Comparison of ENCODE assay signal across 20 cellular contexts in genomic region chr11:113394919-113395318, GRCh38. TPM values are rescaled to one million over a fixed set of nuclear protein-coding genes. Genes with fewer than 3 reads are reported as not detected.
A peak's percentile ranks its signal among the peaks of the same experiment; 100 is the strongest.
DNase-seq lines count a peak whose midpoint lies in the region; ATAC-seq and TF ChIP-seq lines count a peak whose summit lies in the region.
"Had no signal": no experiment of that assay in that cellular context is flagged by ENCODE, and none has a peak within 500 bp of the region (broad histone marks: within the 10 kb centered on the region; RNA-seq: fewer than 3 reads in every experiment).

No MANE protein-coding gene starts in this region.

- peak; percentile 46 for DNase-seq in natural killer cell treated with Interleukin-12 subunit alpha and Interleukin-12 subunit beta and Interleukin-15 and Interleukin-18, amount 100 ng/mL, for 72 hours (ENCODE audit: low spot score)
- DNase-seq in natural killer cell (no peak), coronary artery (ENCODE audit: low spot score) (peak; percentile 65), neuronal stem cell (ENCODE audit: low spot score) (no peak), spleen (peak; percentile 62), cortex of kidney (lab: John Stamatoyannopoulos, UW) (no peak), upper lobe of right lung (no peak)
- DNase-seq: AML-193; Caco-2; Calu3; CD4-positive, alpha-beta T cell; CD8-positive, alpha-beta T cell; DMS79 treated with DMSO at 0.1 percent for 48 hours had no signal

- H3K27ac Mint-ChIP-seq in natural killer cell treated with Interleukin-12 subunit alpha and Interleukin-12 subunit beta and Interleukin-15 and Interleukin-18, amount 100 ng/mL, for 72 hours: no peak overlapping the region
- H3K27ac Mint-ChIP-seq in natural killer cell: no peak overlapping the region
- H3K27ac Mint-ChIP-seq: B cell; CD4-positive, alpha-beta T cell; CD8-positive, alpha-beta T cell had no signal

- H2BK15ac ChIP-seq in neuronal stem cell (ENCODE audit: low read length): no peak overlapping the region

- H3K4me3 ChIP-seq in coronary artery (no peak overlapping the region), neuronal stem cell (ENCODE audit: low read length in 2 of 2) (peak overlapping the region in 1 of 2 donors; percentile 42), spleen (no peak overlapping the region), upper lobe of right lung (no peak overlapping the region)
- H3K4me3 ChIP-seq: A549 had no signal

- no peak overlapping the region for H4K8ac ChIP-seq in neuronal stem cell (ENCODE audit: low read depth, low read length)

- no peak overlapping the region for H2AFZ ChIP-seq in neuronal stem cell (ENCODE audit: low read length)

- H3K4me2 ChIP-seq in neuronal stem cell (ENCODE audit: insufficient read depth, low read length, poor library complexity, severe bottlenecking): no peak overlapping the region
- H3K4me2 ChIP-seq: A549 had no signal

- TF ChIP-seq POLR2A in spleen (IDR thresholded peaks at IDR 0.05): no peak

- H4K91ac ChIP-seq in neuronal stem cell (ENCODE audit: low read depth, low read length, poor library complexity): no peak overlapping the region

- no peaks in the 10 kb centered on the region for H3K9me3 Mint-ChIP-seq in natural killer cell treated with Interleukin-12 subunit alpha and Interleukin-12 subunit beta and Interleukin-15 and Interleukin-18, amount 100 ng/mL, for 72 hours
- H3K9me3 Mint-ChIP-seq in natural killer cell: no peaks in the 10 kb centered on the region
- H3K9me3 Mint-ChIP-seq: CD4-positive, alpha-beta T cell; CD8-positive, alpha-beta T cell had no signal

- H3K9me3 ChIP-seq in neuronal stem cell (replicated peaks in 1 of 2; ENCODE audit: control insufficient read depth in 2 of 2, insufficient read depth in 1 of 2, low read depth in 1 of 2, low read length in 2 of 2) (no peaks in the 10 kb centered on the region), spleen (no peaks in the 10 kb centered on the region), upper lobe of right lung (no peaks in the 10 kb centered on the region)
- H3K9me3 ChIP-seq: A549, Caco-2 had no signal

- H3K4me1 Mint-ChIP-seq in natural killer cell treated with Interleukin-12 subunit alpha and Interleukin-12 subunit beta and Interleukin-15 and Interleukin-18, amount 100 ng/mL, for 72 hours (ENCODE audit: low read depth in 2 of 2): no peaks in the 10 kb centered on the region
- no peaks in the 10 kb centered on the region for H3K4me1 Mint-ChIP-seq in natural killer cell
- H3K4me1 Mint-ChIP-seq: B cell had no signal

- H3K27me3 ChIP-seq in neuronal stem cell (ENCODE audit: control insufficient read depth in 3 of 3, insufficient read depth in 3 of 3, low read depth in 1 of 3, low read length in 3 of 3): peaks cover 0 to 26% (median 0%) of the 10 kb centered on the region in 3 experiments
- peaks cover 0 to 6% (median 0%) of the 10 kb centered on the region in 7 donors for H3K27me3 ChIP-seq in spleen (replicated peaks in 1 of 7)
- peaks cover 8% of the 10 kb centered on the region for H3K27me3 ChIP-seq in upper lobe of right lung

- no peaks in the 10 kb centered on the region for H3K36me3 ChIP-seq in neuronal stem cell (replicated peaks in 1 of 2; ENCODE audit: control insufficient read depth in 2 of 2, insufficient read depth in 2 of 2, low read length in 2 of 2)
- H3K36me3 ChIP-seq in spleen: no peaks in the 10 kb centered on the region
- H3K36me3 ChIP-seq in upper lobe of right lung: no peaks in the 10 kb centered on the region

- H2BK12ac ChIP-seq in neuronal stem cell (ENCODE audit: low read length): no peak overlapping the region

- no peak for ATAC-seq in natural killer cell treated with Interleukin-12 subunit alpha and Interleukin-12 subunit beta and Interleukin-15 and Interleukin-18, amount 100 ng/mL, for 72 hours
- ATAC-seq in natural killer cell (no peak), upper lobe of right lung (no peak), GM19395 (IDR thresholded peaks at IDR 0.05; ENCODE audit: unreplicated experiment) (no peak)
- ATAC-seq: A549; CD8-positive, alpha-beta T cell had no signal

- no peak overlapping the region for H3K27ac ChIP-seq in coronary artery
- no peak overlapping the region for H3K27ac ChIP-seq in neuronal stem cell (replicated peaks; ENCODE audit: low read length)
- H3K27ac ChIP-seq in spleen: no peak overlapping the region
- no peak overlapping the region for H3K27ac ChIP-seq in upper lobe of right lung
- H3K27ac ChIP-seq: 22Rv1, A549, C4-2B had no signal

- TF ChIP-seq CTCF in natural killer cell (IDR thresholded peaks at IDR 0.05) (no peak), coronary artery (IDR thresholded peaks at IDR 0.05) (no peak), spleen (IDR thresholded peaks at IDR 0.05 in 8 of 11, conservative IDR thresholded peaks at IDR 0.05 in 3 of 11) (no peak), upper lobe of right lung (IDR thresholded peaks at IDR 0.05) (no peak)

- peak overlapping the region; percentile 36 for H3K18ac ChIP-seq in neuronal stem cell (ENCODE audit: low read length)

- H2BK120ac ChIP-seq in neuronal stem cell (ENCODE audit: low read depth, low read length): no peak overlapping the region

- no peaks in the 10 kb centered on the region for H3K36me3 Mint-ChIP-seq in natural killer cell treated with Interleukin-12 subunit alpha and Interleukin-12 subunit beta and Interleukin-15 and Interleukin-18, amount 100 ng/mL, for 72 hours
- H3K36me3 Mint-ChIP-seq in natural killer cell: no peaks in the 10 kb centered on the region
- H3K36me3 Mint-ChIP-seq: CD8-positive, alpha-beta T cell had no signal

- no peak overlapping the region for H3K4ac ChIP-seq in neuronal stem cell (ENCODE audit: low read length)

- no peak overlapping the region for H3K14ac ChIP-seq in neuronal stem cell (ENCODE audit: low read length)

- no peak overlapping the region for H2AK5ac ChIP-seq in neuronal stem cell (ENCODE audit: low read depth, low read length)

- no CpG with 5 or more reads among the region's 11 CpGs for WGBS in neuronal stem cell (ENCODE audit: extremely low coverage in 2 of 2, insufficient read length in 2 of 2, insufficient replicate concordance in 1 of 2), 2 donors
- WGBS in spleen, 5 donors: 88 to 96% (median 91%) methylated on average over 9 to 11 of the region's 11 CpGs

- peaks cover 0 to 2% of the 10 kb centered on the region in 2 donors for H3K27me3 Mint-ChIP-seq in natural killer cell treated with Interleukin-12 subunit alpha and Interleukin-12 subunit beta and Interleukin-15 and Interleukin-18, amount 100 ng/mL, for 72 hours
- H3K27me3 Mint-ChIP-seq in natural killer cell (ENCODE audit: low read depth in 2 of 2): no peaks in the 10 kb centered on the region
- H3K27me3 Mint-ChIP-seq: B cell; CD4-positive, alpha-beta T cell had no signal

- no peak overlapping the region for H2BK5ac ChIP-seq in neuronal stem cell (ENCODE audit: low read length)

- H3K9ac ChIP-seq in neuronal stem cell (ENCODE audit: low read depth, low read length, poor library complexity): no peak overlapping the region

- H3K23ac ChIP-seq in neuronal stem cell (ENCODE audit: low read depth, low read length, poor library complexity): no peak overlapping the region

- H3K4me1 ChIP-seq in neuronal stem cell (ENCODE audit: control insufficient read depth in 2 of 2, insufficient read depth in 1 of 2, low read depth in 1 of 2, low read length in 2 of 2) (no peaks in the 10 kb centered on the region), spleen (peaks cover 0 to 13% (median 0%) of the 10 kb centered on the region in 6 donors), upper lobe of right lung (no peaks in the 10 kb centered on the region)
- H3K4me1 ChIP-seq: A549, Caco-2 had no signal

- intact Hi-C loops in natural killer cell (cut with micrococcal nuclease): no loop called here
- intact Hi-C loops in spleen (cut with DNase I; ENCODE audit: low total_unique reads): no loop called here
- intact Hi-C loops in upper lobe of right lung (cut with DNase I): no loop called here

- H3K4me3 Mint-ChIP-seq in natural killer cell treated with Interleukin-12 subunit alpha and Interleukin-12 subunit beta and Interleukin-15 and Interleukin-18, amount 100 ng/mL, for 72 hours: no peak overlapping the region
- H3K4me3 Mint-ChIP-seq in natural killer cell: no peak overlapping the region
- H3K4me3 Mint-ChIP-seq: B cell; CD4-positive, alpha-beta T cell; CD8-positive, alpha-beta T cell had no signal

- H3K79me1 ChIP-seq in neuronal stem cell (ENCODE audit: low read depth, low read length): no peaks in the 10 kb centered on the region

RNA-seq across cellular contexts. Expression of gene ANKK1, which starts 7.3 kb away (rescaled TPM):
- total RNA-seq in natural killer cell treated with Interleukin-12 subunit alpha and Interleukin-12 subunit beta and Interleukin-15 and Interleukin-18, amount 100 ng/mL, for 72 hours: under 1 TPM in 1 of 2 donors, not detected in 1; 0.19 TPM
- total RNA-seq in natural killer cell: under 1 TPM; 0.40 to 0.93 (median 0.73) TPM
- 0.13 TPM for polyA plus RNA-seq in neuronal stem cell (2013, experiment 1 of 2)
- 0.08 TPM for polyA plus RNA-seq in neuronal stem cell (2013, experiment 2 of 2)
- total RNA-seq in spleen: 1 to 10 TPM in 2 of 7 donors, under 1 TPM in 5; 0.26 to 1.7 (median 0.55) TPM
- 1 to 10 TPM in 2 of 3 donors, under 1 TPM in 1; 0.62 to 2.0 (median 1.1) TPM for polyA plus RNA-seq in spleen
- total RNA-seq in upper lobe of right lung: not detected
- total RNA-seq: A172 had no signal
- polyA plus RNA-seq: BJ had no signal

Comparison
In these comparisons a context has a peak if more than half of its experiments do, and no peak if none do; other contexts are left out.
1. DNase-seq: peak in natural killer cell treated with Interleukin-12 subunit alpha and Interleukin-12 subunit beta and Interleukin-15 and Interleukin-18, amount 100 ng/mL, for 72 hours (single experiment), coronary artery (single experiment) and spleen (single experiment); none in natural killer cell (single experiment), neuronal stem cell (single experiment), cortex of kidney (single experiment) and upper lobe of right lung (single experiment).